Comparison of ENCODE assay signal across 16 cellular contexts in the genomic region with DNA sequence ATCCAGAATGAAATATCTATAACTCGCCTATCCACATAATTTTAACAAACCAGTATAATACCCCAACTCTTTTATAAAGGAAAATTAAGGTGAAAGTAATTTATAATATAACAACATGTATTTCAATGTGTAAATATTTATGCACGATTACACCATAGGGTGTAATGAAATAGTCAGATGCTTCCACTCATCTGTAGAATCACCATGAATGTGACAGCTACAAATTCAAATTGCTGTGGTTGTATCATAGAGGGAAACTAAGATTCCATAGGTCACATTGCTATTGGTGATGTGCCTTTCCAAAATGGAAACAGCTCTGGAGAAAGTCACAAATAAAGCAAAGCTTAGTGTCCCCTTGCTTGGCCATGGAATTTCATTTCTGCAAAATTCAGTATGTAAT.
DNase-seq lines count a peak whose midpoint lies in the region; ATAC-seq and TF ChIP-seq lines count a peak whose summit lies in the region.
"Had no signal": no experiment of that assay in that cellular context is flagged by ENCODE, and none has a peak within 500 bp of the region (broad histone marks: within the 10 kb centered on the region; RNA-seq: fewer than 3 reads in every experiment).

No MANE protein-coding gene starts in this region.

- TF ChIP-seq EP300 in SK-N-SH (IDR thresholded peaks at IDR 0.05; ENCODE audit: borderline replicate concordance in 1 of 2, low read depth in 1 of 2, low read length in 1 of 2), result no peak

- H3K79me2 ChIP-seq in SK-N-SH (ENCODE audit: insufficient read depth), result no peaks in the 10 kb centered on the region

- H3F3A ChIP-seq in SK-N-SH (replicated peaks; ENCODE audit: insufficient read depth), result peaks cover 29% of the 10 kb centered on the region

- peak overlapping the region; percentile 43 to 78; a peak in 3 of 4 replicates for H3K27ac ChIP-seq in SK-N-SH (ENCODE audit: low read depth in 2 of 2, low read length in 1 of 2)
- H3K27ac ChIP-seq in foreskin keratinocyte, result peak overlapping the region; percentile 31
- peak overlapping the region; percentile 71 to 81 for H3K27ac ChIP-seq in thoracic aorta
- H3K27ac ChIP-seq: 22Rv1; BLaER1 treated with 17β-estradiol and CSF1 and Interleukin-3, amounts not matched to agents 10 nM and 100 nM; suprapubic skin had no signal

- H3K4me3 ChIP-seq in SK-N-SH (ENCODE audit: low read depth in 2 of 2, low read length in 1 of 2) (no peak overlapping the region), astrocyte of the spinal cord (ENCODE audit: low read depth, low read length) (no peak overlapping the region), thoracic aorta (no peak overlapping the region)
- H3K4me3 ChIP-seq: BLaER1 treated with 17β-estradiol and CSF1 and Interleukin-3, amounts not matched to agents 10 nM and 100 nM; suprapubic skin had no signal

- TF ChIP-seq CTCF in SK-N-SH (IDR thresholded peaks at IDR 0.05) (no peak), astrocyte of the spinal cord (IDR thresholded peaks at IDR 0.05; ENCODE audit: low read depth, low read length) (no peak), foreskin keratinocyte (conservative IDR thresholded peaks at IDR 0.05) (no peak), thoracic aorta (IDR thresholded peaks at IDR 0.05) (no peak)

- H3K9ac ChIP-seq in SK-N-SH, result peak overlapping the region; percentile 2; the same call in 1 of the 2 replicates
- H3K9ac ChIP-seq: BLaER1 treated with 17β-estradiol and CSF1 and Interleukin-3, amounts not matched to agents 10 nM and 100 nM had no signal

- H3K4me1 ChIP-seq in SK-N-SH (ENCODE audit: control insufficient read depth in 1 of 2, insufficient read depth in 2 of 2, low read depth in 1 of 2, low read length in 1 of 2) (peaks cover 6 to 42% of the 10 kb centered on the region in 2 experiments), foreskin keratinocyte (peaks cover 50% of the 10 kb centered on the region), thoracic aorta (ENCODE audit: control insufficient read depth in 1 of 2, low read depth in 2 of 2) (peaks cover 34 to 80% of the 10 kb centered on the region in 2 donors)
- H3K4me1 ChIP-seq: suprapubic skin had no signal

- no peak overlapping the region; the same call in 1 of the 2 replicates for H2AFZ ChIP-seq in SK-N-SH (ENCODE audit: low read depth)

- no peaks in the 10 kb centered on the region for H3K9me2 ChIP-seq in SK-N-SH

- TF ChIP-seq RAD21 in SK-N-SH (IDR thresholded peaks at IDR 0.05; ENCODE audit: low read length), result no peak

- CTCF ChIA-PET in SK-N-SH (lab: Yijun Ruan, JAX), result interaction anchor here (0.7 to 18.1 kb wide), 12 partner anchors 8 to 292 kb away, joined by 3 to 397 read pairs (median 8); a partner anchor contains a TSS

- H3K9me3 ChIP-seq in SK-N-SH, result no peaks in the 10 kb centered on the region
- H3K9me3 ChIP-seq in thoracic aorta, result no peaks in the 10 kb centered on the region
- H3K9me3 ChIP-seq: BLaER1 treated with 17β-estradiol and CSF1 and Interleukin-3, amounts not matched to agents 10 nM and 100 nM; suprapubic skin had no signal

- in situ Hi-C loops in astrocyte of the spinal cord (cut with HindIII; ENCODE audit: low sequenced_read_pairs), result no loop called here

- no peak for DNase-seq in SK-N-SH
- peak; percentile 43 for DNase-seq in astrocyte of the spinal cord (ENCODE audit: low read depth, low spot score)
- DNase-seq in foreskin keratinocyte, result peak in 1 of 2 donors; percentile 68
- no peak for DNase-seq in thoracic aorta (ENCODE audit: low spot score)
- no peak for DNase-seq in NAMALWA (ENCODE audit: low spot score)
- DNase-seq in activated CD4-positive, CD25-positive, alpha-beta regulatory T cell (lab: John Stamatoyannopoulos, UW), result no peak
- no peak for DNase-seq in GM19238 (ENCODE audit: insufficient read length, low spot score)
- DNase-seq: activated CD4-positive, alpha-beta T cell treated with anti-CD3 and anti-CD28 coated beads, Interleukin-2, amount 10 ng/mL, durations not matched to agents 7 days and 5 days; activated naive CD4-positive, alpha-beta T cell; immature natural killer cell; NCI-H1436 had no signal

- H3K4me2 ChIP-seq in SK-N-SH, result peak overlapping the region; percentile 68

- ATAC-seq in SK-N-SH treated with all-trans-retinoic acid at 6 μM for 48 hours (no peak), foreskin keratinocyte (peak; percentile 12), thoracic aorta (ENCODE audit: insufficient number of reproducible peaks, low FRiP score, low read depth) (no peak)
- ATAC-seq: Panc1 had no signal

- no peaks in the 10 kb centered on the region for H4K20me1 ChIP-seq in SK-N-SH (ENCODE audit: insufficient read depth)
- H4K20me1 ChIP-seq: BLaER1 treated with 17β-estradiol and CSF1 and Interleukin-3, amounts not matched to agents 10 nM and 100 nM had no signal

- 0% methylated on average over 2 of the region's 2 CpGs for WGBS in SK-N-SH (ENCODE audit: low lambda C conversion rate)

- POLR2A ChIA-PET in SK-N-SH (lab: Yijun Ruan, JAX), result interaction anchor here (1.2 kb wide), 1 partner anchor 96 kb away, joined by 3 read pairs; a partner anchor contains a TSS

- H3K36me3 ChIP-seq in SK-N-SH (replicated peaks in 1 of 2; ENCODE audit: control insufficient read depth in 1 of 2, insufficient read depth in 2 of 2, low read length in 1 of 2), result no peaks in the 10 kb centered on the region
- H3K36me3 ChIP-seq in thoracic aorta, result no peaks in the 10 kb centered on the region
- H3K36me3 ChIP-seq: BLaER1 treated with 17β-estradiol and CSF1 and Interleukin-3, amounts not matched to agents 10 nM and 100 nM; suprapubic skin had no signal

- H3K27me3 ChIP-seq in SK-N-SH (ENCODE audit: insufficient read depth) (no peaks in the 10 kb centered on the region), foreskin keratinocyte (no peaks in the 10 kb centered on the region), thoracic aorta (replicated peaks; ENCODE audit: insufficient read depth) (no peaks in the 10 kb centered on the region)
- H3K27me3 ChIP-seq: BLaER1 treated with 17β-estradiol and CSF1 and Interleukin-3, amounts not matched to agents 10 nM and 100 nM; suprapubic skin had no signal

TF ChIP-seq in SK-N-SH, 30 proteins besides CTCF, POLR2A, EP300 and RAD21:
- no peak for TF ChIP-seq RXRA (IDR thresholded peaks at IDR 0.05; ENCODE audit: borderline replicate concordance, low read depth)
- no peak for TF ChIP-seq CHD2 (IDR thresholded peaks at IDR 0.05; ENCODE audit: low read length, partially characterized antibody)
- no peak for TF ChIP-seq JUND (IDR thresholded peaks at IDR 0.05)
- TF ChIP-seq, protein P1, sequence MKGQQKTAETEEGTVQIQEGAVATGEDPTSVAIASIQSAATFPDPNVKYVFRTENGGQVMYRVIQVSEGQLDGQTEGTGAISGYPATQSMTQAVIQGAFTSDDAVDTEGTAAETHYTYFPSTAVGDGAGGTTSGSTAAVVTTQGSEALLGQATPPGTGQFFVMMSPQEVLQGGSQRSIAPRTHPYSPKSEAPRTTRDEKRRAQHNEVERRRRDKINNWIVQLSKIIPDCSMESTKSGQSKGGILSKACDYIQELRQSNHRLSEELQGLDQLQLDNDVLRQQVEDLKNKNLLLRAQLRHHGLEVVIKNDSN (IDR thresholded peaks at IDR 0.05; ENCODE audit: borderline replicate concordance, low read depth), result no peak

TF ChIP-seq in SK-N-SH treated with all-trans-retinoic acid at 6 μM for 48 hours, 23 proteins besides CTCF, POLR2A, EP300 and RAD21:
- no peak for TF ChIP-seq ESRRG (CRISPR knock-in tag; IDR thresholded peaks at IDR 0.05)
- no peak for TF ChIP-seq ARNTL (CRISPR knock-in tag; IDR thresholded peaks at IDR 0.05; ENCODE audit: borderline replicate concordance, low read depth)
- TF ChIP-seq, protein P2, sequence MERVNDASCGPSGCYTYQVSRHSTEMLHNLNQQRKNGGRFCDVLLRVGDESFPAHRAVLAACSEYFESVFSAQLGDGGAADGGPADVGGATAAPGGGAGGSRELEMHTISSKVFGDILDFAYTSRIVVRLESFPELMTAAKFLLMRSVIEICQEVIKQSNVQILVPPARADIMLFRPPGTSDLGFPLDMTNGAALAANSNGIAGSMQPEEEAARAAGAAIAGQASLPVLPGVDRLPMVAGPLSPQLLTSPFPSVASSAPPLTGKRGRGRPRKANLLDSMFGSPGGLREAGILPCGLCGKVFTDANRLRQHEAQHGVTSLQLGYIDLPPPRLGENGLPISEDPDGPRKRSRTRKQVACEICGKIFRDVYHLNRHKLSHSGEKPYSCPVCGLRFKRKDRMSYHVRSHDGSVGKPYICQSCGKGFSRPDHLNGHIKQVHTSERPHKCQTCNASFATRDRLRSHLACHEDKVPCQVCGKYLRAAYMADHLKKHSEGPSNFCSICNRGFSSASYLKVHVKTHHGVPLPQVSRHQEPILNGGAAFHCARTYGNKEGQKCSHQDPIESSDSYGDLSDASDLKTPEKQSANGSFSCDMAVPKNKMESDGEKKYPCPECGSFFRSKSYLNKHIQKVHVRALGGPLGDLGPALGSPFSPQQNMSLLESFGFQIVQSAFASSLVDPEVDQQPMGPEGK (CRISPR knock-in tag; IDR thresholded peaks at IDR 0.05; ENCODE audit: borderline replicate concordance), result no peak
- TF ChIP-seq TCF4 (CRISPR knock-in tag; IDR thresholded peaks at IDR 0.05; ENCODE audit: borderline replicate concordance), result no peak
- TF ChIP-seq GLIS3 (CRISPR knock-in tag; IDR thresholded peaks at IDR 0.05), result no peak
